Comparison of ENCODE assay signal across 1 cellular context in genomic region chr12:98397323-98398105, GRCh38.
TF ChIP-seq lines count a peak whose summit lies in the region.

No MANE protein-coding gene starts in this region.

TF ChIP-seq in HEK293, 187 proteins besides CTCF, POLR2A, EP300 and RAD21 (continued from another document):
- 0 out of 2 replicates have a peak, but pooled peaks have one; percentile 51 for TF ChIP-seq ZFP37 (tag by site-specific recombination; IDR thresholded peaks at IDR 0.05)
- no peak for TF ChIP-seq ZNF202 (tag by site-specific recombination; IDR thresholded peaks at IDR 0.05; ENCODE audit: borderline replicate concordance)
- no peak for TF ChIP-seq ZNF248 (tag by site-specific recombination; IDR thresholded peaks at IDR 0.05)
- TF ChIP-seq ZNF37A (tag by site-specific recombination; IDR thresholded peaks at IDR 0.05): no peak
- TF ChIP-seq ZNF157 (tag by site-specific recombination; IDR thresholded peaks at IDR 0.05): no peak
- no peak for TF ChIP-seq ZNF10 (tag by site-specific recombination; IDR thresholded peaks at IDR 0.05)
- no peak for TF ChIP-seq ZBTB6 (tag by site-specific recombination; IDR thresholded peaks at IDR 0.05)
- TF ChIP-seq MZF1 (tag by site-specific recombination; IDR thresholded peaks at IDR 0.05; ENCODE audit: borderline replicate concordance): no peak
